Comparison of ENCODE assay signal across 1 cellular context in the genomic region with DNA sequence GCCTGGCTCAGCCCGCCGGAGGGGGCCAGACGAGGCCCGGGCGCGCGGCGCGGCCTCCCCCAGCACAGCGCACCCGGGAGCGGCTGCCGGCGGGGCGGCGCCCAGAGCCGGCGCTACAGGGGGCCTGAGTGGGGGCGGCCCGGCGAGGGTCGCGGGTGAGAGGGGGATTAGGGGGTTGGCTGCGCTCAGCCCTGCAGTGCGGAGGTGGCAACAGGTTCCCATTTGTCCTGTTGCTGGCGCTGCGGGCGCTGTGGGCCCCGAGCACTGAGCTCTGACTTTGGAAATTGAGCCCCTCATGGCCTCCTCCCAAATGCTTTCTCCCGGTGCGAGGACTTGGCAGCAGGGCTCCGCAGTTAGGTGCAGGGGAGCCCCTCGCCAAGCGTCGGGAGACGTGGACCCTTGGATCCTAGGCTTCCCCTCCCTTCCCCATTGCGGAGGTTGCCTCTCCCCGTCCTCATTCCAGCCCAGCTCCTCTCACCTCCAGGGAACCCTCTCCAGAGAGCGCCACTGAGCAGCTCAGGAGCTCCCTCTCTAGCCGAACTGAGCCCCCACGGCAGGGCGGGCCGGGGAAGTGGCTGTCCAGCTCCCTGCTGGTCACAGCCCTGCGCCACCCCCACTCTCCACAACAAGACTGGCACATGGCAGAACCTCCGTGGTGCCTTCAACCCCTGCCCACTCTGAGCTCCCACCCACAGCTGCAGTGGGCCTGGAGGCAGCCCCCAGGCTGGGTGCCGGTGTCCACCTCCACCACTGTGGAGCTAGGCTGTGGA.
TF ChIP-seq lines count a peak whose summit lies in the region.

No MANE protein-coding gene starts in this region.

TF ChIP-seq in HEK293, 187 proteins besides CTCF, POLR2A, EP300 and RAD21 (continued from another document):
- TF ChIP-seq, protein P1, sequence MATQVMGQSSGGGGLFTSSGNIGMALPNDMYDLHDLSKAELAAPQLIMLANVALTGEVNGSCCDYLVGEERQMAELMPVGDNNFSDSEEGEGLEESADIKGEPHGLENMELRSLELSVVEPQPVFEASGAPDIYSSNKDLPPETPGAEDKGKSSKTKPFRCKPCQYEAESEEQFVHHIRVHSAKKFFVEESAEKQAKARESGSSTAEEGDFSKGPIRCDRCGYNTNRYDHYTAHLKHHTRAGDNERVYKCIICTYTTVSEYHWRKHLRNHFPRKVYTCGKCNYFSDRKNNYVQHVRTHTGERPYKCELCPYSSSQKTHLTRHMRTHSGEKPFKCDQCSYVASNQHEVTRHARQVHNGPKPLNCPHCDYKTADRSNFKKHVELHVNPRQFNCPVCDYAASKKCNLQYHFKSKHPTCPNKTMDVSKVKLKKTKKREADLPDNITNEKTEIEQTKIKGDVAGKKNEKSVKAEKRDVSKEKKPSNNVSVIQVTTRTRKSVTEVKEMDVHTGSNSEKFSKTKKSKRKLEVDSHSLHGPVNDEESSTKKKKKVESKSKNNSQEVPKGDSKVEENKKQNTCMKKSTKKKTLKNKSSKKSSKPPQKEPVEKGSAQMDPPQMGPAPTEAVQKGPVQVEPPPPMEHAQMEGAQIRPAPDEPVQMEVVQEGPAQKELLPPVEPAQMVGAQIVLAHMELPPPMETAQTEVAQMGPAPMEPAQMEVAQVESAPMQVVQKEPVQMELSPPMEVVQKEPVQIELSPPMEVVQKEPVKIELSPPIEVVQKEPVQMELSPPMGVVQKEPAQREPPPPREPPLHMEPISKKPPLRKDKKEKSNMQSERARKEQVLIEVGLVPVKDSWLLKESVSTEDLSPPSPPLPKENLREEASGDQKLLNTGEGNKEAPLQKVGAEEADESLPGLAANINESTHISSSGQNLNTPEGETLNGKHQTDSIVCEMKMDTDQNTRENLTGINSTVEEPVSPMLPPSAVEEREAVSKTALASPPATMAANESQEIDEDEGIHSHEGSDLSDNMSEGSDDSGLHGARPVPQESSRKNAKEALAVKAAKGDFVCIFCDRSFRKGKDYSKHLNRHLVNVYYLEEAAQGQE (tag by site-specific recombination; IDR thresholded peaks at IDR 0.05), result peak; percentile 62; the same call in 1 of the 2 replicates
- TF ChIP-seq, protein P2, sequence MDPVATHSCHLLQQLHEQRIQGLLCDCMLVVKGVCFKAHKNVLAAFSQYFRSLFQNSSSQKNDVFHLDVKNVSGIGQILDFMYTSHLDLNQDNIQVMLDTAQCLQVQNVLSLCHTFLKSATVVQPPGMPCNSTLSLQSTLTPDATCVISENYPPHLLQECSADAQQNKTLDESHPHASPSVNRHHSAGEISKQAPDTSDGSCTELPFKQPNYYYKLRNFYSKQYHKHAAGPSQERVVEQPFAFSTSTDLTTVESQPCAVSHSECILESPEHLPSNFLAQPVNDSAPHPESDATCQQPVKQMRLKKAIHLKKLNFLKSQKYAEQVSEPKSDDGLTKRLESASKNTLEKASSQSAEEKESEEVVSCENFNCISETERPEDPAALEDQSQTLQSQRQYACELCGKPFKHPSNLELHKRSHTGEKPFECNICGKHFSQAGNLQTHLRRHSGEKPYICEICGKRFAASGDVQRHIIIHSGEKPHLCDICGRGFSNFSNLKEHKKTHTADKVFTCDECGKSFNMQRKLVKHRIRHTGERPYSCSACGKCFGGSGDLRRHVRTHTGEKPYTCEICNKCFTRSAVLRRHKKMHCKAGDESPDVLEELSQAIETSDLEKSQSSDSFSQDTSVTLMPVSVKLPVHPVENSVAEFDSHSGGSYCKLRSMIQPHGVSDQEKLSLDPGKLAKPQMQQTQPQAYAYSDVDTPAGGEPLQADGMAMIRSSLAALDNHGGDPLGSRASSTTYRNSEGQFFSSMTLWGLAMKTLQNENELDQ (tag by site-specific recombination; IDR thresholded peaks at IDR 0.05; ENCODE audit: low read depth), result no peak
- 0 out of 2 replicates have a peak, but pooled peaks have one; percentile 7 for TF ChIP-seq KLF1 (tag by site-specific recombination; IDR thresholded peaks at IDR 0.05)
- TF ChIP-seq ZNF114 (tag by site-specific recombination; IDR thresholded peaks at IDR 0.05), result no peak
- peak; percentile 29; the same call in 1 of the 2 replicates for TF ChIP-seq ZNF501 (tag by site-specific recombination; IDR thresholded peaks at IDR 0.05)
- peak; percentile 71; the same call in 1 of the 2 replicates for TF ChIP-seq ZFP69B (tag by site-specific recombination; IDR thresholded peaks at IDR 0.05)
- TF ChIP-seq ZNF76 (tag by site-specific recombination; IDR thresholded peaks at IDR 0.05; ENCODE audit: borderline replicate concordance, low read depth), result no peak
- TF ChIP-seq GLIS2 (tag by site-specific recombination; IDR thresholded peaks at IDR 0.05), result peak; percentile 60
- no peak for TF ChIP-seq ZNF202 (tag by site-specific recombination; IDR thresholded peaks at IDR 0.05; ENCODE audit: borderline replicate concordance)
- peak; percentile 65; the same call in 1 of the 2 replicates for TF ChIP-seq PATZ1 (tag by site-specific recombination; IDR thresholded peaks at IDR 0.05)
- TF ChIP-seq ZNF600 (tag by site-specific recombination; IDR thresholded peaks at IDR 0.05), result peak; percentile 74
- TF ChIP-seq IKZF3 (tag by site-specific recombination; IDR thresholded peaks at IDR 0.05), result no peak
- no peak for TF ChIP-seq ZNF791 (tag by site-specific recombination; IDR thresholded peaks at IDR 0.05)
- TF ChIP-seq SP7 (tag by site-specific recombination; IDR thresholded peaks at IDR 0.05), result no peak
- peak; percentile 50; the same call in 1 of the 2 replicates for TF ChIP-seq ZNF692 (tag by site-specific recombination; IDR thresholded peaks at IDR 0.05)
- TF ChIP-seq, protein P3, sequence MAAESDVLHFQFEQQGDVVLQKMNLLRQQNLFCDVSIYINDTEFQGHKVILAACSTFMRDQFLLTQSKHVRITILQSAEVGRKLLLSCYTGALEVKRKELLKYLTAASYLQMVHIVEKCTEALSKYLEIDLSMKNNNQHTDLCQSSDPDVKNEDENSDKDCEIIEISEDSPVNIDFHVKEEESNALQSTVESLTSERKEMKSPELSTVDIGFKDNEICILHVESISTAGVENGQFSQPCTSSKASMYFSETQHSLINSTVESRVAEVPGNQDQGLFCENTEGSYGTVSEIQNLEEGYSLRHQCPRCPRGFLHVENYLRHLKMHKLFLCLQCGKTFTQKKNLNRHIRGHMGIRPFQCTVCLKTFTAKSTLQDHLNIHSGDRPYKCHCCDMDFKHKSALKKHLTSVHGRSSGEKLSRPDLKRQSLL (tag by site-specific recombination; IDR thresholded peaks at IDR 0.05), result peak; percentile 23; the same call in 1 of the 2 replicates
- TF ChIP-seq TCF7L2 (IDR thresholded peaks at IDR 0.05; ENCODE audit: borderline replicate concordance, low read depth, low read length), result no peak
- TF ChIP-seq SCRT2 (tag by site-specific recombination; IDR thresholded peaks at IDR 0.05), result peak; percentile 88
- TF ChIP-seq ZNF518A (tag by site-specific recombination; conservative IDR thresholded peaks at IDR 0.05; ENCODE audit: low read depth), result no peak
- TF ChIP-seq ZNF214 (tag by site-specific recombination; IDR thresholded peaks at IDR 0.05; ENCODE audit: borderline replicate concordance), result no peak
- TF ChIP-seq, protein P4, sequence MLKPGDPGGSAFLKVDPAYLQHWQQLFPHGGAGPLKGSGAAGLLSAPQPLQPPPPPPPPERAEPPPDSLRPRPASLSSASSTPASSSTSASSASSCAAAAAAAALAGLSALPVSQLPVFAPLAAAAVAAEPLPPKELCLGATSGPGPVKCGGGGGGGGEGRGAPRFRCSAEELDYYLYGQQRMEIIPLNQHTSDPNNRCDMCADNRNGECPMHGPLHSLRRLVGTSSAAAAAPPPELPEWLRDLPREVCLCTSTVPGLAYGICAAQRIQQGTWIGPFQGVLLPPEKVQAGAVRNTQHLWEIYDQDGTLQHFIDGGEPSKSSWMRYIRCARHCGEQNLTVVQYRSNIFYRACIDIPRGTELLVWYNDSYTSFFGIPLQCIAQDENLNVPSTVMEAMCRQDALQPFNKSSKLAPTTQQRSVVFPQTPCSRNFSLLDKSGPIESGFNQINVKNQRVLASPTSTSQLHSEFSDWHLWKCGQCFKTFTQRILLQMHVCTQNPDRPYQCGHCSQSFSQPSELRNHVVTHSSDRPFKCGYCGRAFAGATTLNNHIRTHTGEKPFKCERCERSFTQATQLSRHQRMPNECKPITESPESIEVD (tag by site-specific recombination; IDR thresholded peaks at IDR 0.05), result no peak
- TF ChIP-seq ZXDB (tag by site-specific recombination; IDR thresholded peaks at IDR 0.05), result no peak
- no peak for TF ChIP-seq KLF7 (tag by site-specific recombination; IDR thresholded peaks at IDR 0.05; ENCODE audit: borderline replicate concordance)
- TF ChIP-seq, protein P5, sequence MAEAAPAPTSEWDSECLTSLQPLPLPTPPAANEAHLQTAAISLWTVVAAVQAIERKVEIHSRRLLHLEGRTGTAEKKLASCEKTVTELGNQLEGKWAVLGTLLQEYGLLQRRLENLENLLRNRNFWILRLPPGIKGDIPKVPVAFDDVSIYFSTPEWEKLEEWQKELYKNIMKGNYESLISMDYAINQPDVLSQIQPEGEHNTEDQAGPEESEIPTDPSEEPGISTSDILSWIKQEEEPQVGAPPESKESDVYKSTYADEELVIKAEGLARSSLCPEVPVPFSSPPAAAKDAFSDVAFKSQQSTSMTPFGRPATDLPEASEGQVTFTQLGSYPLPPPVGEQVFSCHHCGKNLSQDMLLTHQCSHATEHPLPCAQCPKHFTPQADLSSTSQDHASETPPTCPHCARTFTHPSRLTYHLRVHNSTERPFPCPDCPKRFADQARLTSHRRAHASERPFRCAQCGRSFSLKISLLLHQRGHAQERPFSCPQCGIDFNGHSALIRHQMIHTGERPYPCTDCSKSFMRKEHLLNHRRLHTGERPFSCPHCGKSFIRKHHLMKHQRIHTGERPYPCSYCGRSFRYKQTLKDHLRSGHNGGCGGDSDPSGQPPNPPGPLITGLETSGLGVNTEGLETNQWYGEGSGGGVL (tag by site-specific recombination; IDR thresholded peaks at IDR 0.05), result peak; percentile 54; the same call in 1 of the 2 replicates
- TF ChIP-seq ZNF350 (tag by site-specific recombination; IDR thresholded peaks at IDR 0.05), result no peak
- TF ChIP-seq MZF1 (tag by site-specific recombination; IDR thresholded peaks at IDR 0.05; ENCODE audit: borderline replicate concordance), result no peak
- 0 out of 2 replicates have a peak, but pooled peaks have one; percentile 12 for TF ChIP-seq YY1 (tag by site-specific recombination; IDR thresholded peaks at IDR 0.05)
- peak; percentile 41; the same call in 1 of the 2 replicates for TF ChIP-seq ZNF394 (tag by site-specific recombination; IDR thresholded peaks at IDR 0.05; ENCODE audit: borderline replicate concordance)
